Comparison of ENCODE assay signal across 9 cellular contexts in the genomic region with DNA sequence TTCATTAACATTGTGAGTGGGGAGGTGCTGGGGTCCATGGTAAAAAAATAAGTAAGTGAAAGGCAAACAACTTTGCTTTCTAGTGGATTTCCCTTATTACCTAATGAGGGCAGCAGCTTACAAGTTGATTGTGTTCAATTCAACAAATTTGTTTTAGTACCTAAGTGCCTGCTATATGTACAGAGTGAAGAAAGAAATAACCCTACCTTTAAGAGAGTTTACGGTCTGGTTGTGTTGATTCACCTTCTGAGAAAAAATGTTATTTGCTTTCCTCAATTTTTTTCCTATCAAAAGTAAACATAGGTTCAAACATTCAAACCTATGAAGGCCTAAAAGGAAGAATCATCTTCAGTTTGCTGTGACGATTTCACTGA. TPM values are rescaled to one million over a fixed set of nuclear protein-coding genes. Genes with fewer than 3 reads are reported as not detected.
DNase-seq lines count a peak whose midpoint lies in the region; ATAC-seq and TF ChIP-seq lines count a peak whose summit lies in the region.
"Had no signal": no experiment of that assay in that cellular context is flagged by ENCODE, and none has a peak within 500 bp of the region (broad histone marks: within the 10 kb centered on the region; RNA-seq: fewer than 3 reads in every experiment).

No MANE protein-coding gene starts in this region.

- no peak overlapping the region for H3K9ac ChIP-seq in iPS-15b (ENCODE audit: low read depth, low read length)

- TF ChIP-seq CTCF in OCI-LY7 (conservative IDR thresholded peaks at IDR 0.05; ENCODE audit: low read length) (peak; percentile 24; the same call in 1 of the 2 replicates), gastrocnemius medialis (IDR thresholded peaks at IDR 0.05 in 4 of 5, conservative IDR thresholded peaks at IDR 0.05 in 1 of 5) (no peak)

- no peaks in the 10 kb centered on the region for H4K20me1 ChIP-seq in OCI-LY7 (ENCODE audit: insufficient read depth, low read length)

- no peak overlapping the region for H3K4me2 ChIP-seq in OCI-LY7 (ENCODE audit: low read length)

- no peaks in the 10 kb centered on the region for H3K9me3 ChIP-seq in OCI-LY7 (ENCODE audit: low read length)
- no peaks in the 10 kb centered on the region for H3K9me3 ChIP-seq in iPS-15b (ENCODE audit: control insufficient read depth, insufficient read depth, low read length)
- H3K9me3 ChIP-seq in gastrocnemius medialis = no peaks in the 10 kb centered on the region
- H3K9me3 ChIP-seq: pancreas had no signal

- in situ Hi-C loops in gastrocnemius medialis (cut with MboI; ENCODE audit: low sequenced_read_pairs in 4 of 4) = no loop called here

- DNase-seq in DMS53 treated with DMSO at 0.1 percent for 48 hours (lab: John Stamatoyannopoulos, UW; ENCODE audit: unreplicated experiment) (peak; percentile 69), OCI-LY7 (ENCODE audit: low spot score) (peak; percentile 16), gastrocnemius medialis (no peak), HEK293T (ENCODE audit: extremely low spot score) (no peak), inferior parietal cortex (ENCODE audit: extremely low spot score) (no peak)
- no peak for DNase-seq in NK-92 treated with Interleukin-12 subunit alpha and Interleukin-12 subunit beta, amount 100 ng/mL, for 24 hours (lab: John Stamatoyannopoulos, UW)

- TF ChIP-seq POLR2A in gastrocnemius medialis (IDR thresholded peaks at IDR 0.05) = no peak

- CTCF ChIA-PET in OCI-LY7 (lab: Charles Lee; ENCODE audit: unreplicated experiment) = no interaction called here
- CTCF ChIA-PET in HEK293T (lab: Yijun Ruan, JAX) = no interaction called here

- H3K36me3 ChIP-seq in OCI-LY7 (ENCODE audit: insufficient read depth, low read length) (no peaks in the 10 kb centered on the region), iPS-15b (ENCODE audit: control insufficient read depth, insufficient read depth, low read length) (no peaks in the 10 kb centered on the region), gastrocnemius medialis (no peaks in the 10 kb centered on the region)
- H3K36me3 ChIP-seq: pancreas had no signal

- H3K4me1 ChIP-seq in OCI-LY7 (ENCODE audit: insufficient read depth, low read length, poor library complexity, severe bottlenecking) = peaks cover 15% of the 10 kb centered on the region
- H3K4me1 ChIP-seq in iPS-15b (ENCODE audit: control insufficient read depth, insufficient read depth, low read length) = peaks cover 5% of the 10 kb centered on the region
- peaks cover 19 to 24% of the 10 kb centered on the region in 2 donors for H3K4me1 ChIP-seq in gastrocnemius medialis

- BruUV-seq in OCI-LY7 (replicated peaks; lab: Mats Ljungman, UMichigan) = no TSS peak

- no peaks in the 10 kb centered on the region for H3K79me2 ChIP-seq in OCI-LY7 (ENCODE audit: insufficient read depth, low read depth, low read length)

- POLR2A ChIA-PET in OCI-LY7 (lab: Charles Lee) = interaction anchor here (0.6 kb wide), 1 partner anchor 27 kb away, joined by 4 read pairs; no protein-coding TSS in a partner anchor
- POLR2A ChIA-PET in HEK293T (lab: Yijun Ruan, JAX) = no interaction called here

- ATAC-seq in gastrocnemius medialis = no peak
- ATAC-seq in HG03521 (IDR thresholded peaks at IDR 0.05; ENCODE audit: unreplicated experiment) = no peak

- H3K27me3 ChIP-seq in iPS-15b (ENCODE audit: control insufficient read depth, insufficient read depth, low read length) (peaks cover 8% of the 10 kb centered on the region), gastrocnemius medialis (no peaks in the 10 kb centered on the region)
- H3K27me3 ChIP-seq: pancreas had no signal

- H3K4me3 ChIP-seq in OCI-LY7 (ENCODE audit: low read depth, low read length, poor library complexity, severe bottlenecking) (no peak overlapping the region), iPS-15b (ENCODE audit: low read depth, low read length) (peak overlapping the region; percentile 83), gastrocnemius medialis (no peak overlapping the region)

- no peak overlapping the region; the same call in 1 of the 2 replicates for H2AFZ ChIP-seq in OCI-LY7 (ENCODE audit: low read length)

- intact Hi-C loops in OCI-LY7 (cut with micrococcal nuclease; ENCODE audit: unreplicated experiment) = no loop called here
- intact Hi-C loops in gastrocnemius medialis (cut with DNase I; ENCODE audit: low total_unique reads) = loop anchor here (10.0 kb wide), 1 partner anchor 340 kb away; the partner anchor contains the start of gene ACYP2

- no peak overlapping the region for H3K27ac ChIP-seq in OCI-LY7 (ENCODE audit: low read depth, low read length, poor library complexity, severe bottlenecking)
- H3K27ac ChIP-seq in gastrocnemius medialis = peak overlapping the region; percentile 89 to 94 (median 91)

- no peaks in the 10 kb centered on the region for H3K9me2 ChIP-seq in OCI-LY7 (ENCODE audit: insufficient read depth, low read length)

TF ChIP-seq in HEK293T, 16 proteins besides CTCF, POLR2A, EP300 and RAD21:
- TF ChIP-seq CTBP1 (IDR thresholded peaks at IDR 0.05; ENCODE audit: borderline replicate concordance) (no peak), ARNT (IDR thresholded peaks at IDR 0.05) (no peak), SUZ12 (IDR thresholded peaks at IDR 0.05) (no peak), LEF1 (IDR thresholded peaks at IDR 0.05; ENCODE audit: borderline replicate concordance) (no peak), TARDBP (IDR thresholded peaks at IDR 0.05) (no peak), FOXM1 (IDR thresholded peaks at IDR 0.05; ENCODE audit: borderline replicate concordance) (no peak), FOXA1 (IDR thresholded peaks at IDR 0.05) (no peak), BHLHE40 (IDR thresholded peaks at IDR 0.05; ENCODE audit: borderline replicate concordance) (no peak), NFRKB (IDR thresholded peaks at IDR 0.05) (no peak), ELF4 (IDR thresholded peaks at IDR 0.05) (no peak), ZNF384 (IDR thresholded peaks at IDR 0.05) (no peak), FOXK2 (IDR thresholded peaks at IDR 0.05) (no peak), SP1 (IDR thresholded peaks at IDR 0.05) (no peak), HDGF (IDR thresholded peaks at IDR 0.05; ENCODE audit: borderline replicate concordance) (no peak), L3MBTL2 (conservative IDR thresholded peaks at IDR 0.05) (no peak)
- TF ChIP-seq, protein P1, sequence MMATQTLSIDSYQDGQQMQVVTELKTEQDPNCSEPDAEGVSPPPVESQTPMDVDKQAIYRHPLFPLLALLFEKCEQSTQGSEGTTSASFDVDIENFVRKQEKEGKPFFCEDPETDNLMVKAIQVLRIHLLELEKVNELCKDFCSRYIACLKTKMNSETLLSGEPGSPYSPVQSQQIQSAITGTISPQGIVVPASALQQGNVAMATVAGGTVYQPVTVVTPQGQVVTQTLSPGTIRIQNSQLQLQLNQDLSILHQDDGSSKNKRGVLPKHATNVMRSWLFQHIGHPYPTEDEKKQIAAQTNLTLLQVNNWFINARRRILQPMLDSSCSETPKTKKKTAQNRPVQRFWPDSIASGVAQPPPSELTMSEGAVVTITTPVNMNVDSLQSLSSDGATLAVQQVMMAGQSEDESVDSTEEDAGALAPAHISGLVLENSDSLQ (IDR thresholded peaks at IDR 0.05) = no peak
TF ChIP-seq in HEK293T: peak in this region for 0.

RNA-seq across cellular contexts. Expression of gene SPTBN1, which starts 1.6 kb away (rescaled TPM):
- total RNA-seq in OCI-LY7 (2014; rRNA removed; shearing (Covaris generic)) = 183 and 200 TPM in 2 replicates
- 132 and 160 TPM in 2 replicates for total RNA-seq in OCI-LY7 (2022)
- 100 to 1,000 TPM; 107 to 191 (median 119) TPM for total RNA-seq in gastrocnemius medialis

Comparison
In these comparisons a context has a peak if more than half of its experiments do, and no peak if none do; other contexts are left out.
1. DNase-seq: peak in DMS53 treated with DMSO at 0.1 percent for 48 hours (single experiment) and OCI-LY7 (single experiment); none in gastrocnemius medialis (0 of 2), HEK293T (single experiment), inferior parietal cortex (single experiment) and NK-92 treated with Interleukin-12 subunit alpha and Interleukin-12 subunit beta, amount 100 ng/mL, for 24 hours (single experiment).